In genomic region chr15:65333441-65333820, GRCh38 we compare ENCODE assay signal across 20 cellular contexts. TPM values are rescaled to one million over a fixed set of nuclear protein-coding genes. Genes with fewer than 3 reads are reported as not detected.
"Had no signal": no experiment of that assay in that cellular context is flagged by ENCODE, and none has a peak within 500 bp of the region (broad histone marks: within the 10 kb centered on the region; RNA-seq: fewer than 3 reads in every experiment).

No MANE protein-coding gene starts in this region.

- H3K36me3 Mint-ChIP-seq: activated naive CD8-positive, alpha-beta T cell had no signal

- H3K27me3 Mint-ChIP-seq: activated naive CD8-positive, alpha-beta T cell had no signal

- H3K4me1 ChIP-seq: esophagus muscularis mucosa, right atrium auricular region had no signal

- H3K36me3 ChIP-seq: esophagus muscularis mucosa, neutrophil, right atrium auricular region had no signal

- H3K4me3 ChIP-seq: esophagus muscularis mucosa, right atrium auricular region, skin epidermis had no signal

- H3K27ac Mint-ChIP-seq: activated naive CD8-positive, alpha-beta T cell; T-helper 17 cell had no signal

- H3K27ac ChIP-seq: esophagus muscularis mucosa, neutrophil, right atrium auricular region, skin epidermis had no signal

- H3K4me1 Mint-ChIP-seq: T-helper 17 cell had no signal

- ATAC-seq: activated CD4-positive, CD25-positive, alpha-beta regulatory T cell treated with anti-CD3 and anti-CD28 coated beads, Interleukin-2, amount 50 U/mL, for 24 hours; T-helper 17 cell had no signal

- H3K9me3 ChIP-seq: esophagus muscularis mucosa, neutrophil, right atrium auricular region had no signal

- FAIRE-seq: bronchial epithelial cell, TTC549, urothelium cell line had no signal

- H3K4me3 Mint-ChIP-seq: activated naive CD8-positive, alpha-beta T cell; T-helper 17 cell had no signal

- H3K27me3 ChIP-seq: right atrium auricular region had no signal

- DNase-seq: activated CD4-positive, alpha-beta T cell treated with anti-CD3 and anti-CD28 coated beads, Interleukin-2, amount 50 U/mL, for 4 hours; activated gamma-delta T cell; activated T-cell treated with anti-CD3 and anti-CD28 coated beads, Interleukin-2, amount 50 U/mL, for 48 hours; T-helper 17 cell had no signal

RNA-seq across cellular contexts. Expression of gene RNU5B-1, which starts 29.0 kb away (rescaled TPM):
- total RNA-seq: bronchial epithelial cell, dermis microvascular lymphatic vessel endothelial cell, esophagus muscularis mucosa, fibroblast of villous mesenchyme, kidney epithelial cell, liver, myocyte, right atrium auricular region, T-helper 17 cell had no signal
- polyA plus RNA-seq: liver, thymus had no signal

RNA-seq across cellular contexts. Expression of gene RNU5A-1, which starts 37.6 kb away (rescaled TPM):
- total RNA-seq: bronchial epithelial cell, chondrocyte, dermis microvascular lymphatic vessel endothelial cell, esophagus muscularis mucosa, fibroblast of villous mesenchyme, kidney epithelial cell, liver, myocyte, right atrium auricular region, T-helper 17 cell had no signal
- polyA plus RNA-seq: liver, thymus had no signal

RNA-seq across cellular contexts. Expression of gene IGDCC3, which starts 44.4 kb away (rescaled TPM):
- total RNA-seq: bronchial epithelial cell, dermis microvascular lymphatic vessel endothelial cell, right atrium auricular region, T-helper 17 cell had no signal
- polyA plus RNA-seq: liver had no signal
